ENCODE assay signal across 6 cellular contexts in genomic region chr17:50625032-50625871, GRCh38. TPM values are rescaled to one million over a fixed set of nuclear protein-coding genes. Genes with fewer than 3 reads are reported as not detected.
"Had no signal": no experiment of that assay in that cellular context is flagged by ENCODE, and none has a peak within 500 bp of the region (broad histone marks: within the 10 kb centered on the region; RNA-seq: fewer than 3 reads in every experiment).

No MANE protein-coding gene starts in this region.

- H3K36me3 ChIP-seq: heart right ventricle, left ventricle myocardium inferior, ovary had no signal

- H3K27me3 ChIP-seq: ovary had no signal

- H3K27ac ChIP-seq: coronary artery, heart right ventricle, left ventricle myocardium inferior, ovary had no signal

- H3K9me3 ChIP-seq: heart right ventricle, left ventricle myocardium inferior, ovary had no signal

- H3K4me3 ChIP-seq: coronary artery, heart right ventricle, left ventricle myocardium inferior, ovary had no signal

RNA-seq across cellular contexts. Expression of gene ABCC3, which starts 9.4 kb away (rescaled TPM):
- total RNA-seq: activated T-helper 1 cell treated with anti-CD3 and anti-CD28 coated beads, Interleukin-12 subunit alpha, Interleukin-12 subunit beta, Interleukin-2, Interleukin-4 antibody, amounts not matched to agents 30 ng/mL and 10 ng/mL and 1 ng/mL, durations not matched to agents 14 hours and 24 hours and 36 hours; frontal cortex had no signal
